In the genomic region with DNA sequence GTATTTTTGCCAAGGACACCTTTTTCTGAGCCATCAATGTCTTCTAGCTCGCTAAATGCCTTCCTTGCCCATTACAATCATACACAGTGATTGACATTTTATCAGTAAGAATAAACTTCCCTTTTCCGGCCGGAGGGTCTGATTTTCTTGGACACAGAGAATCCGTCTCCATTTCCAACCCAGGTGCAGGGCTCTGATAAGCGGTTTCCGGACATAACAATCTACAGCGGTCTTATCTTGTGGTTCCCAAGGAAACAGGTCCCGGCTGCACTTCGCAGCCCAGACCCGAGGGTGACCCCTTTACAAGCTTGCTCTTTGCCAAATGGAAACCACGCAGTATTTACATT, we compare ENCODE assay signal across 1 cellular context.
TF ChIP-seq lines count a peak whose summit lies in the region.

No MANE protein-coding gene starts in this region.

TF ChIP-seq in HCT116, 20 proteins besides CTCF, POLR2A, EP300 and RAD21 (continued from another document):
- TF ChIP-seq EGR1 (IDR thresholded peaks at IDR 0.05; ENCODE audit: low read depth) (no peak), POLR2AphosphoS5 (IDR thresholded peaks at IDR 0.05; ENCODE audit: low read depth, low read length) (no peak), TCF7L2 (IDR thresholded peaks at IDR 0.05; ENCODE audit: borderline replicate concordance, extremely low read depth, insufficient read depth, insufficient read length) (no peak)
